In the genomic region with DNA sequence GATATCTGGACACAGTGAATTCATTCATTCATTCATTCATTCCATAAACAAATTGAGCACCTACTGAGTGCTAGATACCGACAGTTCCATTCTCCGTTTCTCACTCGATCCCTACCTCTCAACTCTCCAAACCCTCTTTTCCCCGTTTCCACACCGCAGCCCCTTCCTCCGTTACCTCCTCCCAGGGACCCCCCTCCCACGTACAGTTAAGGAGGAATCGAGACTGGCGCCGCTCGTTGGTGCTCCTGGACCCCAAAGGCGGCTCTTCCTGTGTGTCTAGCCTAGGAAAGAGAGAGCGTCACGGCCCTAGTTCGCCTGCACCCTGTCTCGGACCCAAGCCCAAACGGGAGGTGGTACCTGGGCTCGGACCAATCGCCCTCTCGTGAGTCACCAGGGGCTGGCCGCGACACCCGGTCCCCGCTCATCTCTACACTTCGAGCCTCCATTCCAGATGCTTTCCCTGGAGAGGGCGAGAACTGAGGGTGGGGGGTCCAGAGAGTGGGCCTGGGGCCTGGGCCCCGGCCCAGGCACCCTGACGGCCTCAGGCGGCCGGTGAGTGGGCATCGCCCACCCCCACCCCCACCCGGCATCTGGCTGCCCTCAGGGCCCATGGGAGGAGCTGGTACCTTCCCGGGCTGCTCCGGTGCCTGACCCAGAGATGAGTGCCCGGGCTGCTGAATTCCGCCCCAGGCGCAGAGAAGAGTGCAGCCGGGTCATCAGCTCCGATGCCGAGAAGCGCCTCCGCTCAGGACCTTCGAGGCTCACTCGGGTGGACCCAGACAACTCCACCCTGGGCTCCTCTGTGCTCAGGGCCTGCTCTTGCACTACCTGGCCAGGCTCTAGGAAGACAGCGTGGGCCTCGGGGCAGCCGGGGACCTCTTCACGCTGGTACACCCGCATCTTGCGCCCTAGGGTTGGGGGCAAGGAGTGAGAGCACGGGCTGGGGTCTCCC, we compare ENCODE assay signal across 1 cellular context.
TF ChIP-seq lines count a peak whose summit lies in the region.

No MANE protein-coding gene starts in this region.

TF ChIP-seq in K562, 482 proteins besides CTCF, POLR2A, EP300 and RAD21 (continued from another document and continues in another):
- TF ChIP-seq, protein P1, sequence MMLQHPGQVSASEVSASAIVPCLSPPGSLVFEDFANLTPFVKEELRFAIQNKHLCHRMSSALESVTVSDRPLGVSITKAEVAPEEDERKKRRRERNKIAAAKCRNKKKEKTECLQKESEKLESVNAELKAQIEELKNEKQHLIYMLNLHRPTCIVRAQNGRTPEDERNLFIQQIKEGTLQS (IDR thresholded peaks at IDR 0.05) = 0 out of 2 replicates have a peak, but pooled peaks have one; percentile 36
- TF ChIP-seq, protein P1 (CRISPR knock-in tag; conservative IDR thresholded peaks at IDR 0.05) = no peak
- TF ChIP-seq MYC (IDR thresholded peaks at IDR 0.05; ENCODE audit: low read depth, low read length) = no peak
- TF ChIP-seq MYC (CRISPR knock-in tag; IDR thresholded peaks at IDR 0.05; ENCODE audit: borderline replicate concordance, low read depth) = peak; percentile 49; the same call in 1 of the 2 replicates
- TF ChIP-seq TGIF2 (CRISPR knock-in tag; IDR thresholded peaks at IDR 0.05) = peak; percentile 17; the same call in 1 of the 2 replicates
- TF ChIP-seq FOXK1 (CRISPR knock-in tag; IDR thresholded peaks at IDR 0.05; ENCODE audit: borderline replicate concordance) = no peak
- 0 out of 2 replicates have a peak, but pooled peaks have one; percentile 2 for TF ChIP-seq ERF (CRISPR knock-in tag; IDR thresholded peaks at IDR 0.05)
- TF ChIP-seq ARNT (IDR thresholded peaks at IDR 0.05) = peak in 1 of 2 experiments; percentile 66; a peak in 2 of 4 replicates
- TF ChIP-seq, protein P2, sequence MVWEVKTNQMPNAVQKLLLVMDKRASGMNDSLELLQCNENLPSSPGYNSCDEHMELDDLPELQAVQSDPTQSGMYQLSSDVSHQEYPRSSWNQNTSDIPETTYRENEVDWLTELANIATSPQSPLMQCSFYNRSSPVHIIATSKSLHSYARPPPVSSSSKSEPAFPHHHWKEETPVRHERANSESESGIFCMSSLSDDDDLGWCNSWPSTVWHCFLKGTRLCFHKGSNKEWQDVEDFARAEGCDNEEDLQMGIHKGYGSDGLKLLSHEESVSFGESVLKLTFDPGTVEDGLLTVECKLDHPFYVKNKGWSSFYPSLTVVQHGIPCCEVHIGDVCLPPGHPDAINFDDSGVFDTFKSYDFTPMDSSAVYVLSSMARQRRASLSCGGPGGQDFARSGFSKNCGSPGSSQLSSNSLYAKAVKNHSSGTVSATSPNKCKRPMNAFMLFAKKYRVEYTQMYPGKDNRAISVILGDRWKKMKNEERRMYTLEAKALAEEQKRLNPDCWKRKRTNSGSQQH (CRISPR knock-in tag; IDR thresholded peaks at IDR 0.05) = peak; percentile 67; the same call in 1 of the 2 replicates
- TF ChIP-seq SRSF1 (IDR thresholded peaks at IDR 0.05; ENCODE audit: low read depth, low read length) = no peak
- peak; percentile 48; the same call in 1 of the 2 replicates for TF ChIP-seq ZFX (CRISPR knock-in tag; IDR thresholded peaks at IDR 0.05)
- no peak; the same call in 1 of the 2 replicates for TF ChIP-seq CTBP1 (IDR thresholded peaks at IDR 0.05; ENCODE audit: borderline replicate concordance)
- TF ChIP-seq ZBTB1 (CRISPR knock-in tag; IDR thresholded peaks at IDR 0.05; ENCODE audit: borderline replicate concordance, low read depth) = 0 out of 2 replicates have a peak, but pooled peaks have one; percentile 16
- TF ChIP-seq STAT5B (CRISPR knock-in tag; IDR thresholded peaks at IDR 0.05) = 0 out of 2 replicates have a peak, but pooled peaks have one; percentile 42
- TF ChIP-seq, protein P3, sequence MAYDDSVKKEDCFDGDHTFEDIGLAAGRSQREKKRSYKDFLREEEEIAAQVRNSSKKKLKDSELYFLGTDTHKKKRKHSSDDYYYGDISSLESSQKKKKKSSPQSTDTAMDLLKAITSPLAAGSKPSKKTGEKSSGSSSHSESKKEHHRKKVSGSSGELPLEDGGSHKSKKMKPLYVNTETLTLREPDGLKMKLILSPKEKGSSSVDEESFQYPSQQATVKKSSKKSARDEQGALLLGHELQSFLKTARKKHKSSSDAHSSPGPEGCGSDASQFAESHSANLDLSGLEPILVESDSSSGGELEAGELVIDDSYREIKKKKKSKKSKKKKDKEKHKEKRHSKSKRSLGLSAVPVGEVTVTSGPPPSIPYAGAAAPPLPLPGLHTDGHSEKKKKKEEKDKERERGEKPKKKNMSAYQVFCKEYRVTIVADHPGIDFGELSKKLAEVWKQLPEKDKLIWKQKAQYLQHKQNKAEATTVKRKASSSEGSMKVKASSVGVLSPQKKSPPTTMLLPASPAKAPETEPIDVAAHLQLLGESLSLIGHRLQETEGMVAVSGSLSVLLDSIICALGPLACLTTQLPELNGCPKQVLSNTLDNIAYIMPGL (CRISPR knock-in tag; IDR thresholded peaks at IDR 0.05) = no peak
- TF ChIP-seq ZKSCAN1 (IDR thresholded peaks at IDR 0.05; ENCODE audit: low read depth, low read length) = peak; percentile 87
- TF ChIP-seq, protein P4, sequence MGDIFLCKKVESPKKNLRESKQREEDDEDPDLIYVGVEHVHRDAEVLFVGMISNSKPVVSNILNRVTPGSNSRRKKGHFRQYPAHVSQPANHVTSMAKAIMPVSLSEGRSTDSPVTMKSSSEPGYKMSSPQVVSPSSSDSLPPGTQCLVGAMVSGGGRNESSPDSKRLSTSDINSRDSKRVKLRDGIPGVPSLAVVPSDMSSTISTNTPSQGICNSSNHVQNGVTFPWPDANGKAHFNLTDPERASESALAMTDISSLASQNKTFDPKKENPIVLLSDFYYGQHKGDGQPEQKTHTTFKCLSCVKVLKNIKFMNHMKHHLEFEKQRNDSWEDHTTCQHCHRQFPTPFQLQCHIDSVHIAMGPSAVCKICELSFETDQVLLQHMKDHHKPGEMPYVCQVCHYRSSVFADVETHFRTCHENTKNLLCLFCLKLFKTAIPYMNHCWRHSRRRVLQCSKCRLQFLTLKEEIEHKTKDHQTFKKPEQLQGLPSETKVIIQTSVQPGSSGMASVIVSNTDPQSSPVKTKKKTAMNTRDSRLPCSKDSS (IDR thresholded peaks at IDR 0.05; ENCODE audit: low read depth, partially characterized antibody) = no peak
- TF ChIP-seq, protein P5, sequence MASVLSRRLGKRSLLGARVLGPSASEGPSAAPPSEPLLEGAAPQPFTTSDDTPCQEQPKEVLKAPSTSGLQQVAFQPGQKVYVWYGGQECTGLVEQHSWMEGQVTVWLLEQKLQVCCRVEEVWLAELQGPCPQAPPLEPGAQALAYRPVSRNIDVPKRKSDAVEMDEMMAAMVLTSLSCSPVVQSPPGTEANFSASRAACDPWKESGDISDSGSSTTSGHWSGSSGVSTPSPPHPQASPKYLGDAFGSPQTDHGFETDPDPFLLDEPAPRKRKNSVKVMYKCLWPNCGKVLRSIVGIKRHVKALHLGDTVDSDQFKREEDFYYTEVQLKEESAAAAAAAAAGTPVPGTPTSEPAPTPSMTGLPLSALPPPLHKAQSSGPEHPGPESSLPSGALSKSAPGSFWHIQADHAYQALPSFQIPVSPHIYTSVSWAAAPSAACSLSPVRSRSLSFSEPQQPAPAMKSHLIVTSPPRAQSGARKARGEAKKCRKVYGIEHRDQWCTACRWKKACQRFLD (CRISPR knock-in tag; IDR thresholded peaks at IDR 0.05) = peak; percentile 33; the same call in 1 of the 2 replicates
- TF ChIP-seq SIRT6 (IDR thresholded peaks at IDR 0.05; ENCODE audit: low read depth, low read length) = no peak
- peak; percentile 47; the same call in 1 of the 2 replicates for TF ChIP-seq ZNF830 (CRISPR knock-in tag; IDR thresholded peaks at IDR 0.05)
- TF ChIP-seq XRCC4 (IDR thresholded peaks at IDR 0.05; ENCODE audit: extremely low read depth, insufficient read depth, insufficient read length) = no peak
- no peak for TF ChIP-seq PTRF (tag; IDR thresholded peaks at IDR 0.05)
- TF ChIP-seq, protein P6, sequence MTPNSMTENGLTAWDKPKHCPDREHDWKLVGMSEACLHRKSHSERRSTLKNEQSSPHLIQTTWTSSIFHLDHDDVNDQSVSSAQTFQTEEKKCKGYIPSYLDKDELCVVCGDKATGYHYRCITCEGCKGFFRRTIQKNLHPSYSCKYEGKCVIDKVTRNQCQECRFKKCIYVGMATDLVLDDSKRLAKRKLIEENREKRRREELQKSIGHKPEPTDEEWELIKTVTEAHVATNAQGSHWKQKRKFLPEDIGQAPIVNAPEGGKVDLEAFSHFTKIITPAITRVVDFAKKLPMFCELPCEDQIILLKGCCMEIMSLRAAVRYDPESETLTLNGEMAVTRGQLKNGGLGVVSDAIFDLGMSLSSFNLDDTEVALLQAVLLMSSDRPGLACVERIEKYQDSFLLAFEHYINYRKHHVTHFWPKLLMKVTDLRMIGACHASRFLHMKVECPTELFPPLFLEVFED (CRISPR knock-in tag; conservative IDR thresholded peaks at IDR 0.05) = 0 out of 2 replicates have a peak, but pooled peaks have one; percentile 82
- TF ChIP-seq FIP1L1 (IDR thresholded peaks at IDR 0.05; ENCODE audit: low read depth, low read length, poor library complexity, severe bottlenecking) = peak; percentile 48
- TF ChIP-seq NR2F6 (CRISPR knock-in tag; IDR thresholded peaks at IDR 0.05) = 0 out of 2 replicates have a peak, but pooled peaks have one; percentile 26
- TF ChIP-seq, protein P7, sequence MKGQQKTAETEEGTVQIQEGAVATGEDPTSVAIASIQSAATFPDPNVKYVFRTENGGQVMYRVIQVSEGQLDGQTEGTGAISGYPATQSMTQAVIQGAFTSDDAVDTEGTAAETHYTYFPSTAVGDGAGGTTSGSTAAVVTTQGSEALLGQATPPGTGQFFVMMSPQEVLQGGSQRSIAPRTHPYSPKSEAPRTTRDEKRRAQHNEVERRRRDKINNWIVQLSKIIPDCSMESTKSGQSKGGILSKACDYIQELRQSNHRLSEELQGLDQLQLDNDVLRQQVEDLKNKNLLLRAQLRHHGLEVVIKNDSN (CRISPR knock-in tag; IDR thresholded peaks at IDR 0.05) = no peak
- peak; percentile 90; the same call in 1 of the 2 replicates for TF ChIP-seq ZC3H4 (CRISPR knock-in tag; IDR thresholded peaks at IDR 0.05; ENCODE audit: borderline replicate concordance)
- TF ChIP-seq, protein P8, sequence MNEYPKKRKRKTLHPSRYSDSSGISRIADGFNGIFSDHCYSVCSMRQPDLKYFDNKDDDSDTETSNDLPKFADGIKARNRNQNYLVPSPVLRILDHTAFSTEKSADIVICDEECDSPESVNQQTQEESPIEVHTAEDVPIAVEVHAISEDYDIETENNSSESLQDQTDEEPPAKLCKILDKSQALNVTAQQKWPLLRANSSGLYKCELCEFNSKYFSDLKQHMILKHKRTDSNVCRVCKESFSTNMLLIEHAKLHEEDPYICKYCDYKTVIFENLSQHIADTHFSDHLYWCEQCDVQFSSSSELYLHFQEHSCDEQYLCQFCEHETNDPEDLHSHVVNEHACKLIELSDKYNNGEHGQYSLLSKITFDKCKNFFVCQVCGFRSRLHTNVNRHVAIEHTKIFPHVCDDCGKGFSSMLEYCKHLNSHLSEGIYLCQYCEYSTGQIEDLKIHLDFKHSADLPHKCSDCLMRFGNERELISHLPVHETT (CRISPR knock-in tag; conservative IDR thresholded peaks at IDR 0.05 in 1 of 2, IDR thresholded peaks at IDR 0.05 in 1 of 2) = 0 out of 4 replicates have a peak, but pooled peaks of 1 of the 2 experiments have one; percentile 3
- TF ChIP-seq NR4A1 (CRISPR knock-in tag; IDR thresholded peaks at IDR 0.05) = no peak
- TF ChIP-seq NR4A1 (tag; IDR thresholded peaks at IDR 0.05) = 0 out of 2 replicates have a peak, but pooled peaks have one; percentile 46
- no peak for TF ChIP-seq TARDBP (IDR thresholded peaks at IDR 0.05)
- TF ChIP-seq LCOR (CRISPR knock-in tag; IDR thresholded peaks at IDR 0.05) = 0 out of 2 replicates have a peak, but pooled peaks have one; percentile 48
- TF ChIP-seq, protein P9, sequence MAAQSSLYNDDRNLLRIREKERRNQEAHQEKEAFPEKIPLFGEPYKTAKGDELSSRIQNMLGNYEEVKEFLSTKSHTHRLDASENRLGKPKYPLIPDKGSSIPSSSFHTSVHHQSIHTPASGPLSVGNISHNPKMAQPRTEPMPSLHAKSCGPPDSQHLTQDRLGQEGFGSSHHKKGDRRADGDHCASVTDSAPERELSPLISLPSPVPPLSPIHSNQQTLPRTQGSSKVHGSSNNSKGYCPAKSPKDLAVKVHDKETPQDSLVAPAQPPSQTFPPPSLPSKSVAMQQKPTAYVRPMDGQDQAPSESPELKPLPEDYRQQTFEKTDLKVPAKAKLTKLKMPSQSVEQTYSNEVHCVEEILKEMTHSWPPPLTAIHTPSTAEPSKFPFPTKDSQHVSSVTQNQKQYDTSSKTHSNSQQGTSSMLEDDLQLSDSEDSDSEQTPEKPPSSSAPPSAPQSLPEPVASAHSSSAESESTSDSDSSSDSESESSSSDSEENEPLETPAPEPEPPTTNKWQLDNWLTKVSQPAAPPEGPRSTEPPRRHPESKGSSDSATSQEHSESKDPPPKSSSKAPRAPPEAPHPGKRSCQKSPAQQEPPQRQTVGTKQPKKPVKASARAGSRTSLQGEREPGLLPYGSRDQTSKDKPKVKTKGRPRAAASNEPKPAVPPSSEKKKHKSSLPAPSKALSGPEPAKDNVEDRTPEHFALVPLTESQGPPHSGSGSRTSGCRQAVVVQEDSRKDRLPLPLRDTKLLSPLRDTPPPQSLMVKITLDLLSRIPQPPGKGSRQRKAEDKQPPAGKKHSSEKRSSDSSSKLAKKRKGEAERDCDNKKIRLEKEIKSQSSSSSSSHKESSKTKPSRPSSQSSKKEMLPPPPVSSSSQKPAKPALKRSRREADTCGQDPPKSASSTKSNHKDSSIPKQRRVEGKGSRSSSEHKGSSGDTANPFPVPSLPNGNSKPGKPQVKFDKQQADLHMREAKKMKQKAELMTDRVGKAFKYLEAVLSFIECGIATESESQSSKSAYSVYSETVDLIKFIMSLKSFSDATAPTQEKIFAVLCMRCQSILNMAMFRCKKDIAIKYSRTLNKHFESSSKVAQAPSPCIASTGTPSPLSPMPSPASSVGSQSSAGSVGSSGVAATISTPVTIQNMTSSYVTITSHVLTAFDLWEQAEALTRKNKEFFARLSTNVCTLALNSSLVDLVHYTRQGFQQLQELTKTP (IDR thresholded peaks at IDR 0.05; ENCODE audit: low read depth in 1 of 2, partially characterized antibody in 2 of 2) = peak in 1 of 2 experiments; percentile 46
- 0 out of 2 replicates have a peak, but pooled peaks have one; percentile 59 for TF ChIP-seq MIER1 (IDR thresholded peaks at IDR 0.05; ENCODE audit: low read depth)
- no peak for TF ChIP-seq ZNF12 (CRISPR knock-in tag; IDR thresholded peaks at IDR 0.05)
- no peak for TF ChIP-seq NR2C1 (IDR thresholded peaks at IDR 0.05)
- TF ChIP-seq NR2C1 (tag; IDR thresholded peaks at IDR 0.05) = peak; percentile 33; the same call in 1 of the 2 replicates
- TF ChIP-seq, protein P10, sequence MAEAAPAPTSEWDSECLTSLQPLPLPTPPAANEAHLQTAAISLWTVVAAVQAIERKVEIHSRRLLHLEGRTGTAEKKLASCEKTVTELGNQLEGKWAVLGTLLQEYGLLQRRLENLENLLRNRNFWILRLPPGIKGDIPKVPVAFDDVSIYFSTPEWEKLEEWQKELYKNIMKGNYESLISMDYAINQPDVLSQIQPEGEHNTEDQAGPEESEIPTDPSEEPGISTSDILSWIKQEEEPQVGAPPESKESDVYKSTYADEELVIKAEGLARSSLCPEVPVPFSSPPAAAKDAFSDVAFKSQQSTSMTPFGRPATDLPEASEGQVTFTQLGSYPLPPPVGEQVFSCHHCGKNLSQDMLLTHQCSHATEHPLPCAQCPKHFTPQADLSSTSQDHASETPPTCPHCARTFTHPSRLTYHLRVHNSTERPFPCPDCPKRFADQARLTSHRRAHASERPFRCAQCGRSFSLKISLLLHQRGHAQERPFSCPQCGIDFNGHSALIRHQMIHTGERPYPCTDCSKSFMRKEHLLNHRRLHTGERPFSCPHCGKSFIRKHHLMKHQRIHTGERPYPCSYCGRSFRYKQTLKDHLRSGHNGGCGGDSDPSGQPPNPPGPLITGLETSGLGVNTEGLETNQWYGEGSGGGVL (CRISPR knock-in tag; IDR thresholded peaks at IDR 0.05) = no peak
